In the genomic region with DNA sequence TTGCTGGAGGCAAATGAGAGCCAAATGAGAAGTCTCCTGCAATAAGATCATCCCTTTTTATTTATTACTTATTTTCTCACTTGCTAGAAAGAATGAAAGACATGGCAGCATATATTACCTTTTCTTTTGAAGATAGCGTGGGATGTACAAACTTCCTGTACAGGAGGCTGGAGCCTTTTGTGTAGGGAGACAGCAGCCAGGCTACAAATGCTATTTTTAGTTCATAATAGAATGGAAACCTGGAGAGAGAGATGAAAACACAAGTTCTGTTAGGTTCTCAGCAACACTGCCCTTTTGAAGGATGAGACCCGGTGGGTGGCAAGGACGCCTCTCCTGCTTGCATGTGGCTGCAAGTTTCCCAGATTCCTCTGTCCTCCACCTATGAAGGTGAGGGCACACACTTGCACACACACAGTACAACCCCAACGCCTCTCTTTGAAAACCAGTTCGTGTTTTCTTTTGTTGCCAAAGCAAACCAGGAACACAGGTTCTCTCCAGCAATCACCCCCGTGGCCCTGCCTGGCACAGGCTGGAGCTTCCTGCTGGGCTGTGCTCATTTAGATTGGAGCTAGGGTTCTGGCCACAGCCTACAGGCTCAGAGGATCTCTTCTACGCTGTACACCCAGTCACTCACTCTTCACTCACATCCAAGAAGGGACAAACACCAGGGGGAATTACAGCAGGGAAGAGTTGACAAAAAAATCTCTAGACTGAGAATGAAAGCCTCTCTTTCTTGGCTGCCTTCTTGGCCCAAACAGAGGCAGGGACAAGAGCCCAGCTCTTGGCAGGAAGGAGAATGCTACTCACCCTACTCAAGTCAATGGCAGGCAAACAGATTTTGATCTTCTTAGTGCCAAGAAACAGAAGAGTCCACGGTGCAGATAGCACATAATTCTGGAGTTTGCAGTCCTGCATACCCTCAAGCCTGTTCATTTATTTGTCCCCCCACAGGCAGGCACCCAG, we compare ENCODE assay signal across 11 cellular contexts. TPM values are rescaled to one million over a fixed set of nuclear protein-coding genes. Genes with fewer than 3 reads are reported as not detected.
DNase-seq lines count a peak whose midpoint lies in the region; TF ChIP-seq lines count a peak whose summit lies in the region.
"Had no signal": no experiment of that assay in that cellular context is flagged by ENCODE, and none has a peak within 500 bp of the region (broad histone marks: within the 10 kb centered on the region; RNA-seq: fewer than 3 reads in every experiment).

No MANE protein-coding gene starts in this region.

- H3K4me3 Mint-ChIP-seq in neural progenitor cell, result no peak overlapping the region

- H3K4me1 Mint-ChIP-seq in neural progenitor cell, result peaks cover 17% of the 10 kb centered on the region

- H2AFZ ChIP-seq in neural progenitor cell (replicated peaks), result peak overlapping the region; percentile 43

- no peaks in the 10 kb centered on the region for H3F3A ChIP-seq in neural progenitor cell (ENCODE audit: low read depth)

- no peaks in the 10 kb centered on the region for H3K36me3 Mint-ChIP-seq in neural progenitor cell

- no peak overlapping the region for H3K4me3 ChIP-seq in esophagus squamous epithelium
- no peak overlapping the region for H3K4me3 ChIP-seq in neural progenitor cell
- H3K4me3 ChIP-seq: BLaER1 had no signal

- H3K9me3 Mint-ChIP-seq in neural progenitor cell, result no peaks in the 10 kb centered on the region

- no peaks in the 10 kb centered on the region for H3K36me3 ChIP-seq in esophagus squamous epithelium
- no peaks in the 10 kb centered on the region for H3K36me3 ChIP-seq in neural progenitor cell
- H3K36me3 ChIP-seq: BLaER1 had no signal

- H3K4me2 ChIP-seq in neural progenitor cell, result no peak overlapping the region
- H3K4me2 ChIP-seq: BLaER1 had no signal

- H3K4me1 ChIP-seq in esophagus squamous epithelium, result peaks cover 5 to 57% (median 13%) of the 10 kb centered on the region in 3 donors
- H3K4me1 ChIP-seq in neural progenitor cell, result peaks cover 4% of the 10 kb centered on the region

- no peak for TF ChIP-seq POLR2A in esophagus squamous epithelium (IDR thresholded peaks at IDR 0.05)

- H3K79me2 ChIP-seq in neural progenitor cell (ENCODE audit: low read depth), result no peaks in the 10 kb centered on the region

- H3K9me3 ChIP-seq in esophagus squamous epithelium (no peaks in the 10 kb centered on the region), neural progenitor cell (ENCODE audit: low read depth) (no peaks in the 10 kb centered on the region)
- H3K9me3 ChIP-seq: BLaER1 had no signal

- H3K27me3 Mint-ChIP-seq in neural progenitor cell (ENCODE audit: insufficient read depth, low read depth), result peaks cover 3% of the 10 kb centered on the region
- H3K27me3 Mint-ChIP-seq: progenitor cell of endocrine pancreas had no signal

- H3K9ac ChIP-seq in neural progenitor cell, result no peak overlapping the region
- H3K9ac ChIP-seq: BLaER1 had no signal

- H4K20me1 ChIP-seq in neural progenitor cell (ENCODE audit: low read depth), result no peaks in the 10 kb centered on the region
- H4K20me1 ChIP-seq: BLaER1 had no signal

- peak overlapping the region; percentile 63 for H3K27ac Mint-ChIP-seq in neural progenitor cell
- H3K27ac Mint-ChIP-seq: progenitor cell of endocrine pancreas had no signal

- intact Hi-C loops in esophagus squamous epithelium (cut with DNase I), result no loop called here

- no peaks in the 10 kb centered on the region for H3K27me3 ChIP-seq in esophagus squamous epithelium
- H3K27me3 ChIP-seq in neural progenitor cell, result no peaks in the 10 kb centered on the region
- H3K27me3 ChIP-seq: BLaER1 had no signal

- 9 to 19% methylated on average over 8 of the region's 8 CpGs for WGBS in esophagus squamous epithelium, 2 donors

- DNase-seq in DMS53 (lab: John Stamatoyannopoulos, UW) (peak; percentile 77), NCI-H446 (lab: John Stamatoyannopoulos, UW) (peak; percentile 71 to 76), esophagus squamous epithelium (lab: John Stamatoyannopoulos, UW) (no peak), neural progenitor cell (ENCODE audit: low spot score) (no peak), GOT3 (lab: John Stamatoyannopoulos, UW) (no peak), NOMO-1 treated with dmso at 0.1 percent for 144 hours (lab: John Stamatoyannopoulos, UW; ENCODE audit: unreplicated experiment) (no peak), AML-193 (lab: John Stamatoyannopoulos, UW) (no peak)
- DNase-seq in stimulated activated CD8-positive, alpha-beta memory T cell treated with anti-CD3 and anti-CD28 coated beads, Interleukin-4, amount 100 ng/mL, for 48 hours, result no peak
- DNase-seq: islet precursor cell had no signal

- peak overlapping the region; percentile 40 to 73 (median 64) for H3K27ac ChIP-seq in esophagus squamous epithelium
- H3K27ac ChIP-seq in neural progenitor cell, result no peak overlapping the region
- H3K27ac ChIP-seq: BLaER1 had no signal

- TF ChIP-seq CTCF in esophagus squamous epithelium (IDR thresholded peaks at IDR 0.05), result no peak
- no peak for TF ChIP-seq CTCF in neural progenitor cell (IDR thresholded peaks at IDR 0.05)

RNA-seq across cellular contexts. Expression of a gene that starts 55.6 kb away (rescaled TPM):
- 10 to 100 TPM; 23.0 to 30.8 (median 29.3) TPM for total RNA-seq in esophagus squamous epithelium
- total RNA-seq in neural progenitor cell (ENCODE audit: low replicate concordance), result 24.8 and 38.1 TPM in 2 replicates

RNA-seq across cellular contexts. Expression of a gene that starts 59.6 kb away (rescaled TPM):
- 10 to 100 TPM; 40.1 to 55.1 (median 49.0) TPM for total RNA-seq in esophagus squamous epithelium
- total RNA-seq in neural progenitor cell (ENCODE audit: low replicate concordance), result 71.3 and 93.3 TPM in 2 replicates

Comparison
In these comparisons a context has a peak if more than half of its experiments do, and no peak if none do; other contexts are left out.
1. DNase-seq: peak in DMS53 (single experiment) and NCI-H446 (2 of 2); none in esophagus squamous epithelium (single experiment), neural progenitor cell (single experiment), GOT3 (single experiment), stimulated activated CD8-positive, alpha-beta memory T cell treated with anti-CD3 and anti-CD28 coated beads, Interleukin-4, amount 100 ng/mL, for 48 hours (single experiment), NOMO-1 treated with dmso at 0.1 percent for 144 hours (single experiment) and AML-193 (0 of 2).